In genomic region chr6:22583927-22584326, GRCh38 we compare ENCODE assay signal across 23 cellular contexts. TPM values are rescaled to one million over a fixed set of nuclear protein-coding genes. Genes with fewer than 3 reads are reported as not detected.
DNase-seq lines count a peak whose midpoint lies in the region; TF ChIP-seq lines count a peak whose summit lies in the region.
"Had no signal": no experiment of that assay in that cellular context is flagged by ENCODE, and none has a peak within 500 bp of the region (broad histone marks: within the 10 kb centered on the region; RNA-seq: fewer than 3 reads in every experiment).

No MANE protein-coding gene starts in this region.

- H3K9me3 Mint-ChIP-seq in endodermal cell, result no peaks in the 10 kb centered on the region
- H3K9me3 Mint-ChIP-seq in osteocyte (ENCODE audit: unreplicated experiment), result no peaks in the 10 kb centered on the region

- no peaks in the 10 kb centered on the region for H3F3A ChIP-seq in GM23248 (ENCODE audit: insufficient read depth)

- 63 to 77% methylated on average over 1 of the region's 1 CpG for WGBS in GM23248 (ENCODE audit: low coverage in 1 of 2, low lambda C conversion rate in 2 of 2, missing lambda C conversion rate in 2 of 2), 2 experiments
- 60 to 94% methylated on average over 1 of the region's 1 CpG for WGBS in endodermal cell (ENCODE audit: insufficient coverage in 1 of 2, insufficient read length in 1 of 2), 2 experiments

- no peaks in the 10 kb centered on the region for H3K27me3 ChIP-seq in GM23248 (replicated peaks; ENCODE audit: insufficient read depth)
- no peaks in the 10 kb centered on the region for H3K27me3 ChIP-seq in KMS-11 (ENCODE audit: insufficient read depth, low read depth)
- no peaks in the 10 kb centered on the region for H3K27me3 ChIP-seq in endodermal cell (ENCODE audit: control insufficient read depth, insufficient read depth, low read length, poor library complexity, severe bottlenecking)
- no peaks in the 10 kb centered on the region for H3K27me3 ChIP-seq in dorsolateral prefrontal cortex

- no peaks in the 10 kb centered on the region for H3K36me3 ChIP-seq in GM23248 (ENCODE audit: low read depth)
- no peaks in the 10 kb centered on the region for H3K36me3 ChIP-seq in KMS-11 (ENCODE audit: insufficient read depth)
- no peaks in the 10 kb centered on the region for H3K36me3 ChIP-seq in endodermal cell (ENCODE audit: control insufficient read depth, insufficient read depth, low read length)

- in situ Hi-C loops in GM23248 (cut with MboI), result no loop called here

- no peaks in the 10 kb centered on the region for H3K79me2 ChIP-seq in GM23248 (ENCODE audit: insufficient read depth)
- H3K79me2 ChIP-seq in KMS-11 (ENCODE audit: insufficient read depth, low read depth), result no peaks in the 10 kb centered on the region

- intact Hi-C loops in dorsolateral prefrontal cortex (cut with DNase I), result no loop called here

- no peak overlapping the region for H3K4me3 ChIP-seq in GM23248
- no peak overlapping the region for H3K4me3 ChIP-seq in KMS-11 (IDR thresholded peaks at IDR 0.05; ENCODE audit: insufficient read depth, low read depth, low read length)
- H3K4me3 ChIP-seq in endodermal cell (ENCODE audit: low read length), result no peak overlapping the region
- H3K4me3 ChIP-seq in dorsolateral prefrontal cortex, result no peak overlapping the region
- H3K4me3 ChIP-seq: GM12878 had no signal

- peaks cover 4% of the 10 kb centered on the region for H3K4me1 Mint-ChIP-seq in endodermal cell
- H3K4me1 Mint-ChIP-seq in osteocyte (ENCODE audit: unreplicated experiment), result peaks cover 47% of the 10 kb centered on the region
- H3K4me1 Mint-ChIP-seq: CD4-positive, CD25-positive, alpha-beta regulatory T cell had no signal

- H3K9me2 ChIP-seq in GM23248 (ENCODE audit: insufficient read depth), result no peaks in the 10 kb centered on the region

- H4K20me1 ChIP-seq in GM23248 (ENCODE audit: insufficient read depth) (no peaks in the 10 kb centered on the region), KMS-11 (ENCODE audit: insufficient read depth) (no peaks in the 10 kb centered on the region)

- H3K27ac Mint-ChIP-seq in endodermal cell, result no peak overlapping the region
- peak overlapping the region; percentile 87 for H3K27ac Mint-ChIP-seq in osteocyte (ENCODE audit: unreplicated experiment)
- H3K27ac Mint-ChIP-seq: CD4-positive, CD25-positive, alpha-beta regulatory T cell had no signal

- H3K4me3 Mint-ChIP-seq in endodermal cell (no peak overlapping the region), osteocyte (ENCODE audit: unreplicated experiment) (no peak overlapping the region)
- H3K4me3 Mint-ChIP-seq: CD4-positive, CD25-positive, alpha-beta regulatory T cell had no signal

- no peaks in the 10 kb centered on the region for H3K36me3 Mint-ChIP-seq in endodermal cell (ENCODE audit: low read depth)
- H3K36me3 Mint-ChIP-seq in osteocyte (ENCODE audit: unreplicated experiment), result no peaks in the 10 kb centered on the region
- H3K36me3 Mint-ChIP-seq: CD4-positive, CD25-positive, alpha-beta regulatory T cell had no signal

- H3K27me3 Mint-ChIP-seq in endodermal cell (ENCODE audit: insufficient read depth) (no peaks in the 10 kb centered on the region), osteocyte (ENCODE audit: unreplicated experiment) (no peaks in the 10 kb centered on the region)
- H3K27me3 Mint-ChIP-seq: CD4-positive, CD25-positive, alpha-beta regulatory T cell had no signal

- H3K9ac ChIP-seq in GM23248 (no peak overlapping the region), KMS-11 (peak overlapping the region; percentile 37; the same call in 1 of the 2 replicates), endodermal cell (ENCODE audit: extremely low read depth, low read length, poor library complexity, severe bottlenecking) (no peak overlapping the region)

- no peak overlapping the region for H2AFZ ChIP-seq in GM23248
- peak overlapping the region; percentile 45; the same call in 1 of the 2 replicates for H2AFZ ChIP-seq in KMS-11 (ENCODE audit: low read depth)

- DNase-seq in GM23248 (peak; percentile 6), endodermal cell (no peak), osteocyte (ENCODE audit: extremely low spot score, unreplicated experiment) (no peak), dorsolateral prefrontal cortex (no peak), NCI-H1436 treated with DMSO at 0.1 percent for 48 hours (lab: John Stamatoyannopoulos, UW) (no peak), MV-4-11 (lab: John Stamatoyannopoulos, UW) (no peak)
- DNase-seq: CD4-positive, CD25-positive, alpha-beta regulatory T cell; DMS79 treated with DMSO at 0.1 percent for 48 hours; GOT3; NCI-H1105 treated with DMSO at 0.1 percent for 48 hours; NCI-H1694; NCI-H2081; NCI-H2171; NCI-H345; NCI-H524 treated with DMSO at 0.1 percent for 48 hours; NCI-H82 had no signal

- H3K9me3 ChIP-seq in GM23248 (ENCODE audit: low read depth) (no peaks in the 10 kb centered on the region), endodermal cell (ENCODE audit: control insufficient read depth, low read length) (no peaks in the 10 kb centered on the region)

- no peak overlapping the region for H3K27ac ChIP-seq in GM23248
- peak overlapping the region; percentile 81; the same call in 1 of the 2 replicates for H3K27ac ChIP-seq in KMS-11
- H3K27ac ChIP-seq in endodermal cell (ENCODE audit: low read depth, low read length), result peak overlapping the region; percentile 59
- no peak overlapping the region for H3K27ac ChIP-seq in dorsolateral prefrontal cortex

- no peak for TF ChIP-seq CTCF in KMS-11 (conservative IDR thresholded peaks at IDR 0.05; ENCODE audit: low read depth, low read length)
- no peak for TF ChIP-seq CTCF in endodermal cell (conservative IDR thresholded peaks at IDR 0.05)
- no peak for TF ChIP-seq CTCF in osteocyte (IDR thresholded peaks at IDR 0.05)
- TF ChIP-seq CTCF in dorsolateral prefrontal cortex (IDR thresholded peaks at IDR 0.05 in 54 of 56, conservative IDR thresholded peaks at IDR 0.05 in 2 of 56; ENCODE audit: low read depth in 1 of 56, partially characterized antibody in 56 of 56), result no peak

- H3K4me2 ChIP-seq in GM23248 (ENCODE audit: unreplicated experiment), result no peak overlapping the region
- H3K4me2 ChIP-seq in KMS-11, result peak overlapping the region; percentile 67

- H3K4me1 ChIP-seq in GM23248 (ENCODE audit: insufficient read depth) (no peaks in the 10 kb centered on the region), KMS-11 (ENCODE audit: low read depth, poor library complexity, severe bottlenecking) (peaks cover 42% of the 10 kb centered on the region), endodermal cell (ENCODE audit: control insufficient read depth, insufficient read depth, low read length) (no peaks in the 10 kb centered on the region)

RNA-seq across cellular contexts. Expression of gene HDGFL1, which starts 14.6 kb away (rescaled TPM):
- total RNA-seq in GM23248 (2014; rRNA removed; shearing (Covaris generic)), result not detected in 2 replicates
- polyA plus RNA-seq in GM23248 (2016; fragmentation: Nextera tagmentation; extraction: Ambion mirVana), result not detected in 2 replicates
- not detected for total RNA-seq in endodermal cell
- polyA plus RNA-seq in endodermal cell (2013, experiment 1 of 2), result not detected
- polyA plus RNA-seq in endodermal cell (2013, experiment 2 of 2), result not detected
- not detected in 2 replicates for total RNA-seq in osteocyte
- total RNA-seq in dorsolateral prefrontal cortex, result 1 to 10 TPM in 49 of 120 experiments, under 1 TPM in 65, not detected in 6; 0.21 to 3.4 (median 0.93) TPM
- total RNA-seq: A673; CD4-positive, CD25-positive, alpha-beta regulatory T cell; LHCN-M2; OCI-LY7; SK-MEL-5 had no signal
- polyA plus RNA-seq: BJ; CD4-positive, CD25-positive, alpha-beta regulatory T cell had no signal

Comparison
In these comparisons a context has a peak if more than half of its experiments do, and no peak if none do; other contexts are left out.
1. H3K27ac ChIP-seq: peak in KMS-11 (single experiment) and endodermal cell (single experiment); none in GM23248 (single experiment) and dorsolateral prefrontal cortex (0 of 59).